Comparison of ENCODE assay signal across 9 cellular contexts in genomic region chr10:126685756-126686155, GRCh38. TPM values are rescaled to one million over a fixed set of nuclear protein-coding genes. Genes with fewer than 3 reads are reported as not detected.
"Had no signal": no experiment of that assay in that cellular context is flagged by ENCODE, and none has a peak within 500 bp of the region (broad histone marks: within the 10 kb centered on the region; RNA-seq: fewer than 3 reads in every experiment).

No MANE protein-coding gene starts in this region.

- FAIRE-seq: HTR-8/SVneo, K562 had no signal

- DNase-seq: H7, HFFc6, IMR-90 had no signal

- H3K27ac Mint-ChIP-seq: GM23338, HFFc6 had no signal

- H3K4me1 ChIP-seq: HAP-1 had no signal

- H3K4me3 Mint-ChIP-seq: GM23338, HFFc6 had no signal

- H3K9me3 ChIP-seq: HAP-1 had no signal

- H3K4me3 ChIP-seq: GM23338, HAP-1, K562 had no signal

- H3K36me3 ChIP-seq: HAP-1 had no signal

- H3K4me2 ChIP-seq: GM23338 had no signal

- ATAC-seq: HCT116, K562 had no signal

RNA-seq across cellular contexts. Expression of gene C10orf90, which starts 15.3 kb away (rescaled TPM):
- total RNA-seq: HFFc6, HT-29, K562 had no signal
- polyA plus RNA-seq: K562 had no signal
